In genomic region chr13:64471916-64472315, GRCh38 we compare ENCODE assay signal across 10 cellular contexts.
DNase-seq lines count a peak whose midpoint lies in the region; ATAC-seq, FAIRE-seq and TF ChIP-seq lines count a peak whose summit lies in the region.
"Had no signal": no experiment of that assay in that cellular context is flagged by ENCODE, and none has a peak within 500 bp of the region (broad histone marks: within the 10 kb centered on the region; RNA-seq: fewer than 3 reads in every experiment).

No MANE protein-coding gene starts in this region.

- no peak overlapping the region for H3K4me2 ChIP-seq in GM12878 (ENCODE audit: control insufficient read depth, insufficient read depth)

- DNase-seq in NCI-H146 treated with DMSO at 0.1 percent for 48 hours (lab: John Stamatoyannopoulos, UW; ENCODE audit: unreplicated experiment): peak; percentile 21
- DNase-seq in GM12878 (ENCODE audit: low read depth, low spot score): no peak
- DNase-seq in mesothelial cell of epicardium (ENCODE audit: low spot score in 2 of 2, unreplicated experiment in 2 of 2): no peak
- no peak for DNase-seq in esophagus squamous epithelium (lab: John Stamatoyannopoulos, UW)
- no peak for DNase-seq in Right ventricle myocardium inferior (ENCODE audit: missing footprints)
- DNase-seq: T-cell had no signal

- no peak overlapping the region for H3K27ac ChIP-seq in GM12878 (ENCODE audit: control insufficient read depth, insufficient read depth)
- H3K27ac ChIP-seq in esophagus squamous epithelium: no peak overlapping the region

- POLR2A ChIA-PET in GM12878 (lab: Charles Lee): no interaction called here

- SMC1A ChIA-PET in GM12878 (lab: Charles Lee; ENCODE audit: uncharacterized antibody, unreplicated experiment): interaction anchor here (1.0 to 3.1 kb wide), 4 partner anchors 14 to 1166 kb away, joined by 3 to 13 read pairs (median 4); no protein-coding TSS in a partner anchor

- H3K27me3 ChIP-seq in GM12878 (replicated peaks in 1 of 2; ENCODE audit: control insufficient read depth in 2 of 2, insufficient read depth in 2 of 2, low read length in 1 of 2) (no peaks in the 10 kb centered on the region), esophagus squamous epithelium (no peaks in the 10 kb centered on the region)

- ATAC-seq in GM12878 (peak; percentile 56; the same call in 2 of the 3 replicates), GM21360 (IDR thresholded peaks at IDR 0.05; ENCODE audit: unreplicated experiment) (no peak), Right ventricle myocardium inferior (no peak), HG02970 (IDR thresholded peaks at IDR 0.05; ENCODE audit: low FRiP score, unreplicated experiment) (no peak)
- ATAC-seq: T-cell had no signal

- peaks cover 8% of the 10 kb centered on the region for H3K36me3 Mint-ChIP-seq in mesothelial cell of epicardium
- H3K36me3 Mint-ChIP-seq: T-cell had no signal

- H3K9ac ChIP-seq in GM12878 (ENCODE audit: control insufficient read depth, insufficient read depth, low read length): no peak overlapping the region

- no peak overlapping the region for H3K4me3 Mint-ChIP-seq in mesothelial cell of epicardium
- H3K4me3 Mint-ChIP-seq: T-cell had no signal

- TF ChIP-seq POLR2A in GM12878 (IDR thresholded peaks at IDR 0.05; ENCODE audit: low read depth, low read length) (no peak), esophagus squamous epithelium (IDR thresholded peaks at IDR 0.05) (no peak)

- RAD21 ChIA-PET in GM12878 (lab: Charles Lee; ENCODE audit: unreplicated experiment): interaction anchor here (0.7 to 2.1 kb wide), 4 partner anchors 348 to 1169 kb away, joined by 3 to 14 read pairs (median 4); no protein-coding TSS in a partner anchor

- TF ChIP-seq CTCF in GM12878 (IDR thresholded peaks at IDR 0.05 in 2 of 3, conservative IDR thresholded peaks at IDR 0.05 in 1 of 3; ENCODE audit: control insufficient read depth in 2 of 3, extremely low read depth in 1 of 3, insufficient read depth in 1 of 3, low read depth in 3 of 3, low read length in 3 of 3): no peak; a peak in 1 of 6 replicates
- TF ChIP-seq CTCF in mesothelial cell of epicardium (IDR thresholded peaks at IDR 0.05; ENCODE audit: unreplicated experiment): peak; percentile 16
- peak in 1 of 6 experiments; percentile 9 for TF ChIP-seq CTCF in esophagus squamous epithelium (IDR thresholded peaks at IDR 0.05)

- FAIRE-seq in G401.6 (lab: Jason Lieb, UNC): peak; percentile 96
- FAIRE-seq in GM12878 (lab: Jason Lieb, UNC): no peak
- FAIRE-seq: GM19239 had no signal

- H3K4me1 ChIP-seq in GM12878 (ENCODE audit: control insufficient read depth, insufficient read depth, low read length) (no peaks in the 10 kb centered on the region), esophagus squamous epithelium (no peaks in the 10 kb centered on the region)

- H3K9me3 Mint-ChIP-seq in mesothelial cell of epicardium: peaks cover 16% of the 10 kb centered on the region

- H3K9me3 ChIP-seq in GM12878 (replicated peaks; ENCODE audit: control insufficient read depth, insufficient read depth, low read length): no peaks in the 10 kb centered on the region
- peaks cover 0 to 4% (median 0%) of the 10 kb centered on the region in 3 donors for H3K9me3 ChIP-seq in esophagus squamous epithelium

- intact Hi-C loops in GM12878 (cut with micrococcal nuclease; ENCODE audit: unreplicated experiment) (loop anchor here (5.0 kb wide), 1 partner anchor 1165 kb away; no protein-coding TSS in a partner anchor), esophagus squamous epithelium (cut with DNase I) (no loop called here), Right ventricle myocardium inferior (cut with DNase I) (no loop called here)

- H3K27ac Mint-ChIP-seq in mesothelial cell of epicardium: no peak overlapping the region
- H3K27ac Mint-ChIP-seq: T-cell had no signal

- no TSS peak for BruUV-seq in GM12878 (replicated peaks; lab: Mats Ljungman, UMichigan)

- 0 out of 2 replicates have a peak, but pooled peaks have one; percentile 22 for TF ChIP-seq RAD21 in GM12878 (IDR thresholded peaks at IDR 0.05; ENCODE audit: insufficient read depth, low read depth, low read length)

- H3K36me3 ChIP-seq in GM12878 (ENCODE audit: control insufficient read depth in 2 of 2, insufficient read depth in 2 of 2, low read length in 1 of 2): no peaks in the 10 kb centered on the region
- H3K36me3 ChIP-seq in esophagus squamous epithelium: no peaks in the 10 kb centered on the region

- no peak overlapping the region for H3K4me3 ChIP-seq in GM12878
- no peak overlapping the region for H3K4me3 ChIP-seq in esophagus squamous epithelium

- H2AFZ ChIP-seq in GM12878 (ENCODE audit: control insufficient read depth, low read depth, low read length): no peak overlapping the region

- no peaks in the 10 kb centered on the region for H3K27me3 Mint-ChIP-seq in mesothelial cell of epicardium (ENCODE audit: low read depth)
- H3K27me3 Mint-ChIP-seq: T-cell had no signal

- H3K79me2 ChIP-seq in GM12878 (ENCODE audit: control insufficient read depth, insufficient read depth, low read length): no peaks in the 10 kb centered on the region

- CTCF ChIA-PET in GM12878 (lab: Yijun Ruan, JAX): interaction anchor here (1.6 to 2.5 kb wide), 3 partner anchors 10 to 1166 kb away, joined by 3 to 22 read pairs (median 7); no protein-coding TSS in a partner anchor

- no peaks in the 10 kb centered on the region for H4K20me1 ChIP-seq in GM12878 (ENCODE audit: control insufficient read depth, insufficient read depth)

- in situ Hi-C loops in GM12878 (cut with MboI): no loop called here

- 10% methylated on average over 2 of the region's 2 CpGs for WGBS in GM12878 (ENCODE audit: insufficient coverage, insufficient replicate concordance, low lambda C conversion rate, missing lambda C conversion rate)
- 27 to 30% methylated on average over 2 of the region's 2 CpGs for WGBS in esophagus squamous epithelium, 2 donors

- TF ChIP-seq EP300 in GM12878 (IDR thresholded peaks at IDR 0.05; ENCODE audit: borderline replicate concordance in 1 of 2, control insufficient read depth in 1 of 2, low read depth in 2 of 2, low read length in 2 of 2): no peak

- peaks cover 26% of the 10 kb centered on the region for H3K4me1 Mint-ChIP-seq in mesothelial cell of epicardium
- H3K4me1 Mint-ChIP-seq: T-cell had no signal

TF ChIP-seq in GM12878, 131 proteins besides CTCF, POLR2A, EP300 and RAD21:
- TF ChIP-seq DPF2 (IDR thresholded peaks at IDR 0.05): no peak
- TF ChIP-seq FOXK2 (IDR thresholded peaks at IDR 0.05): no peak
- peak; percentile 6; the same call in 1 of the 2 replicates for TF ChIP-seq SMC3 (IDR thresholded peaks at IDR 0.05; ENCODE audit: borderline replicate concordance, low read length)
- no peak for TF ChIP-seq ZNF207 (IDR thresholded peaks at IDR 0.05; ENCODE audit: borderline replicate concordance)
